15 cellular contexts compared by ENCODE assay signal in genomic region chr11:116471608-116472007, GRCh38.
DNase-seq lines count a peak whose midpoint lies in the region; ATAC-seq and TF ChIP-seq lines count a peak whose summit lies in the region.
"Had no signal": no experiment of that assay in that cellular context is flagged by ENCODE, and none has a peak within 500 bp of the region (broad histone marks: within the 10 kb centered on the region; RNA-seq: fewer than 3 reads in every experiment).

No MANE protein-coding gene starts in this region.

- H3K27me3 ChIP-seq in RWPE2 (ENCODE audit: insufficient read depth, poor library complexity, severe bottlenecking) (no peaks in the 10 kb centered on the region), SJCRH30 (no peaks in the 10 kb centered on the region)
- H3K27me3 ChIP-seq: BLaER1, testis had no signal

- H3K4me3 ChIP-seq in RWPE2 (ENCODE audit: severe bottlenecking) (no peak overlapping the region), epithelial cell of proximal tubule (ENCODE audit: low read depth, low read length) (no peak overlapping the region), SJCRH30 (no peak overlapping the region)
- H3K4me3 ChIP-seq: BLaER1, dorsolateral prefrontal cortex, pancreas, testis had no signal

- TF ChIP-seq CTCF in RWPE2 (IDR thresholded peaks at IDR 0.05; ENCODE audit: poor library complexity, severe bottlenecking) (no peak), epithelial cell of proximal tubule (conservative IDR thresholded peaks at IDR 0.05; ENCODE audit: low read depth, low read length) (no peak)

- DNase-seq in EL (peak; percentile 38), RWPE2 (ENCODE audit: low spot score) (no peak), epithelial cell of proximal tubule (ENCODE audit: low read depth) (peak; percentile 36), non-pigmented ciliary epithelial cell (ENCODE audit: low read depth) (peak; percentile 8), cerebellar nuclear complex (lab: John Stamatoyannopoulos, UW) (no peak), SJCRH30 (no peak)
- DNase-seq: activated CD4-positive, CD25-positive, alpha-beta regulatory T cell treated with anti-CD3 and anti-CD28 coated beads, Interleukin-2, amount 50 U/mL, for 72 hours; DMS79 treated with DMSO at 0.1 percent for 48 hours; dorsolateral prefrontal cortex; NCI-H510A; pancreas; testis had no signal

- H3K4me1 ChIP-seq in RWPE2 (ENCODE audit: insufficient read depth, poor library complexity, severe bottlenecking) (peaks cover 13% of the 10 kb centered on the region), SJCRH30 (0 out of 2 replicates have a peak, but pooled peaks cover 5% of the 10 kb centered on the region)
- H3K4me1 ChIP-seq: BLaER1, pancreas had no signal

- H3K36me3 ChIP-seq in RWPE2 (ENCODE audit: low read depth) (no peaks in the 10 kb centered on the region), SJCRH30 (no peaks in the 10 kb centered on the region)
- H3K36me3 ChIP-seq: BLaER1, pancreas had no signal

- ATAC-seq in RWPE2 (ENCODE audit: low read depth) (peak; percentile 83), GM21423 (IDR thresholded peaks at IDR 0.05; ENCODE audit: unreplicated experiment) (no peak), HG03039 (IDR thresholded peaks at IDR 0.05; ENCODE audit: unreplicated experiment) (no peak)

- H3K27ac ChIP-seq in RWPE2 (ENCODE audit: poor library complexity, severe bottlenecking) (peak overlapping the region; percentile 50), SJCRH30 (no peak overlapping the region)
- H3K27ac ChIP-seq: BLaER1, dorsolateral prefrontal cortex, pancreas, testis had no signal

- H3K9me3 ChIP-seq in RWPE2 (ENCODE audit: severe bottlenecking) (peaks cover 3% of the 10 kb centered on the region), SJCRH30 (replicated peaks) (no peaks in the 10 kb centered on the region)
- H3K9me3 ChIP-seq: pancreas, testis had no signal

Comparison
In these comparisons a context has a peak if more than half of its experiments do, and no peak if none do; other contexts are left out.
1. DNase-seq: peak in EL (single experiment), epithelial cell of proximal tubule (single experiment) and non-pigmented ciliary epithelial cell (single experiment); none in RWPE2 (single experiment), cerebellar nuclear complex (0 of 2) and SJCRH30 (0 of 2).